25 cellular contexts compared by ENCODE assay signal in genomic region chr2:58308435-58308834, GRCh38.
"Had no signal": no experiment of that assay in that cellular context is flagged by ENCODE, and none has a peak within 500 bp of the region (broad histone marks: within the 10 kb centered on the region; RNA-seq: fewer than 3 reads in every experiment).

No MANE protein-coding gene starts in this region.

- H3K4me2 ChIP-seq: SK-N-SH had no signal

- H3K9me3 Mint-ChIP-seq: T-cell had no signal

- FAIRE-seq: HepG2 had no signal

- H3K36me3 Mint-ChIP-seq: T-cell had no signal

- H3K27ac ChIP-seq: RWPE1 had no signal

- H3K9me2 ChIP-seq: SK-N-SH had no signal

- H3K9me3 ChIP-seq: MG63, SK-N-SH had no signal

- H3K27ac Mint-ChIP-seq: T-cell had no signal

- DNase-seq: IMR-90; Karpas-422; KG1; MG63; NCI-H1092 treated with DMSO at 0.1 percent for 48 hours; NCI-H1436; NCI-H187; NCI-H2029; NCI-H2081 treated with DMSO at 0.1 percent for 48 hours; NCI-H2171; NCI-H226; NCI-H446; NCI-H510A; NCI-H524 treated with DMSO at 0.1 percent for 48 hours; NCI-H69; NCI-H774; NK-92 treated with Interleukin-12 subunit alpha and Interleukin-12 subunit beta, amount 100 ng/mL, for 24 hours; PC-3; SHP77; SK-N-SH; SW 1271; T-cell had no signal

- ATAC-seq: HepG2, Panc1, PC-3, T-cell had no signal

- H3K4me1 Mint-ChIP-seq: T-cell had no signal

- H3K27me3 ChIP-seq: MG63 had no signal

- H3K4me3 ChIP-seq: MG63 had no signal

- H3K9ac ChIP-seq: SK-N-SH had no signal

- H3K4me3 Mint-ChIP-seq: T-cell had no signal

- H3K36me3 ChIP-seq: MG63 had no signal
